In the genomic region with DNA sequence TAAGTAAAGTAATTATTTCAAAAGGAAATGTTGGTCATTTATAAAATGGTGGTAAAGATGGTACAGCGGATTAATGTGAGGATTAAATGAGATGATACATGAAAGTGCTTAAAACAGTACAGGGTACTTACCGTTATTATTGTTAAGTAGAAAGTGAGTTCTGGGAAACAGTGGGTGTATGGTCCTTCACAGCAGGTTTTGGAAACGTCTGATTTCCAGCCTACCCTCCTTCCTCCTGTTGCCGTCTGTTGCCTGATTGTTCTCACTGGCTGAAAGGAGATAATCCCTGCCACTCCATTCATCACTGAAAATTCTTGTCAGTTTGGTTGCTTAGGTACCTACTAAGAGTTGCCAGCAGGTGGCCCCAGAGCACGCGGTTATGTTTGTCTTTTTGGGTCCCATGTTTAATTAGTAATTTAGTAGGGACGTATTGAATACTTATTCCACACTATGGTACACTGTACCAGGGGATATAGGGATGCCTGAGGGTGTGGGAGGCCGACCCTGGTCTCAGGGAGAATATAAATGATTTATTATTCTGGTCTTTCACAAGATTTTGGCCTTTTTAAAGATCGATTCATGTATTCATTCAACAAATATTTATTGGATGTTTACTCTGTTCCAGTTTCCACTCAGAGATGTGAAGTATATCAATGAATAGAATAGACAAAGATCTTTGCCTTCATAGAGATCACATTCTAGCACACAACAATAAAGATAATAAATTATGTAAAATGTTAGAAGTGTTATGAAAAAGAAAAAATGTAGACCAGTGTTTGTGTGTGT, we compare ENCODE assay signal across 9 cellular contexts. TPM values are rescaled to one million over a fixed set of nuclear protein-coding genes. Genes with fewer than 3 reads are reported as not detected.
DNase-seq lines count a peak whose midpoint lies in the region; ATAC-seq and TF ChIP-seq lines count a peak whose summit lies in the region.
"Had no signal": no experiment of that assay in that cellular context is flagged by ENCODE, and none has a peak within 500 bp of the region (broad histone marks: within the 10 kb centered on the region; RNA-seq: fewer than 3 reads in every experiment).

No MANE protein-coding gene starts in this region.

- peak overlapping the region; percentile 75 for H3K9ac ChIP-seq in skeletal muscle satellite cell (ENCODE audit: low read depth, low read length)

- H3K27ac ChIP-seq in hepatocyte: no peak overlapping the region

- no peaks in the 10 kb centered on the region for H3K4me1 ChIP-seq in hepatocyte (ENCODE audit: insufficient read depth)
- H3K4me1 ChIP-seq in skeletal muscle satellite cell (ENCODE audit: control insufficient read depth, insufficient read depth, low read length): peaks cover 10% of the 10 kb centered on the region

- peaks cover 4% of the 10 kb centered on the region for H3K4me1 Mint-ChIP-seq in T-helper 1 cell treated with Interleukin-12 subunit alpha and Interleukin-12 subunit beta and Interleukin-4 antibody, amounts not matched to agents 30 μg/mL and 1 μg/mL, for 36 hours (ENCODE audit: low read depth)

- H3K36me3 Mint-ChIP-seq in T-helper 1 cell treated with Interleukin-12 subunit alpha and Interleukin-12 subunit beta and Interleukin-4 antibody, amounts not matched to agents 30 μg/mL and 1 μg/mL, for 36 hours (ENCODE audit: low read depth): no peaks in the 10 kb centered on the region

- H2AFZ ChIP-seq in hepatocyte: no peak overlapping the region

- peak overlapping the region; percentile 60 for H3K4me3 Mint-ChIP-seq in T-helper 1 cell treated with Interleukin-12 subunit alpha and Interleukin-12 subunit beta and Interleukin-4 antibody, amounts not matched to agents 30 μg/mL and 1 μg/mL, for 36 hours

- H3K36me3 ChIP-seq in hepatocyte (replicated peaks; ENCODE audit: insufficient read depth, low read depth): no peaks in the 10 kb centered on the region
- H3K36me3 ChIP-seq in skeletal muscle satellite cell (ENCODE audit: insufficient read depth, low read length): no peaks in the 10 kb centered on the region

- H3K9me3 Mint-ChIP-seq in T-helper 1 cell treated with Interleukin-12 subunit alpha and Interleukin-12 subunit beta and Interleukin-4 antibody, amounts not matched to agents 30 μg/mL and 1 μg/mL, for 36 hours: no peaks in the 10 kb centered on the region

- H3K4me3 ChIP-seq in LNCaP clone FGC (ENCODE audit: low read depth, low read length) (no peak overlapping the region), hepatocyte (no peak overlapping the region), skeletal muscle satellite cell (ENCODE audit: low read length) (peak overlapping the region; percentile 64)

- no peaks in the 10 kb centered on the region for H4K20me1 ChIP-seq in hepatocyte (ENCODE audit: insufficient read depth, poor library complexity, severe bottlenecking)

- POLR2A ChIA-PET in GM10248 (lab: Yijun Ruan, JAX): no interaction called here

- H3K4me2 ChIP-seq in hepatocyte (no peak overlapping the region), skeletal muscle satellite cell (ENCODE audit: low read length) (peak overlapping the region; percentile 80)

- H3K9me2 ChIP-seq in hepatocyte (replicated peaks; ENCODE audit: insufficient read depth): no peaks in the 10 kb centered on the region

- peaks cover 46% of the 10 kb centered on the region for H3K27me3 Mint-ChIP-seq in T-helper 1 cell treated with Interleukin-12 subunit alpha and Interleukin-12 subunit beta and Interleukin-4 antibody, amounts not matched to agents 30 μg/mL and 1 μg/mL, for 36 hours (ENCODE audit: low read depth)

- H3K27me3 ChIP-seq in hepatocyte (no peaks in the 10 kb centered on the region), skeletal muscle satellite cell (ENCODE audit: control insufficient read depth, insufficient read depth, low read length) (peaks cover 5% of the 10 kb centered on the region)

- H3K79me2 ChIP-seq in hepatocyte: no peaks in the 10 kb centered on the region

- no peaks in the 10 kb centered on the region for H3K9me3 ChIP-seq in hepatocyte (ENCODE audit: low read depth)
- no peaks in the 10 kb centered on the region for H3K9me3 ChIP-seq in skeletal muscle satellite cell (replicated peaks; ENCODE audit: low read length)

- ATAC-seq in HG03521 (IDR thresholded peaks at IDR 0.05; ENCODE audit: unreplicated experiment): no peak

- no peak overlapping the region for H3K27ac Mint-ChIP-seq in T-helper 1 cell treated with Interleukin-12 subunit alpha and Interleukin-12 subunit beta and Interleukin-4 antibody, amounts not matched to agents 30 μg/mL and 1 μg/mL, for 36 hours

- WGBS in hepatocyte (ENCODE audit: low lambda C conversion rate, missing lambda C conversion rate): 37% methylated on average over 9 of the region's 9 CpGs

- CTCF ChIA-PET in GM10248 (lab: Yijun Ruan, JAX): interaction anchor here (0.9 to 13.9 kb wide), 19 partner anchors 9 to 736 kb away, joined by 3 to 220 read pairs (median 6); no protein-coding TSS in a partner anchor

- DNase-seq in GM10248 (ENCODE audit: extremely low spot score) (peak; percentile 65), LNCaP clone FGC (ENCODE audit: low read depth) (peak; percentile 69), anterior cingulate cortex (lab: John Stamatoyannopoulos, UW) (peak in 37 of 58 donors; percentile 1 to 40 (median 8)), hepatocyte (ENCODE audit: low spot score) (peak; percentile 37), cortex of kidney (lab: John Stamatoyannopoulos, UW) (no peak)

- peak; percentile 71 for TF ChIP-seq CTCF in GM10248 (IDR thresholded peaks at IDR 0.05; ENCODE audit: control extremely low read depth, extremely low read depth, low read depth, missing control alignments)
- TF ChIP-seq CTCF in LNCaP clone FGC (IDR thresholded peaks at IDR 0.05; ENCODE audit: control insufficient read depth, extremely low read depth, insufficient read depth): peak; percentile 81
- peak; percentile 46 for TF ChIP-seq CTCF in hepatocyte (IDR thresholded peaks at IDR 0.05; ENCODE audit: poor library complexity)

RNA-seq across cellular contexts. Expression of gene RPTN, which starts 30.8 kb away (rescaled TPM):
- total RNA-seq in hepatocyte: not detected in 2 replicates
- not detected in 2 replicates for polyA plus RNA-seq in hepatocyte
- total RNA-seq in skeletal muscle satellite cell (2012; rRNA removed): not detected in 2 replicates

RNA-seq across cellular contexts. Expression of gene HRNR, which starts 34.1 kb away (rescaled TPM):
- total RNA-seq in hepatocyte: not detected in 2 replicates
- not detected in 2 replicates for polyA plus RNA-seq in hepatocyte
- under 0.01 TPM in 1 of 2 replicates, not detected in the other for total RNA-seq in skeletal muscle satellite cell (2012; rRNA removed)
- total RNA-seq: subcutaneous adipose tissue had no signal
